Comparison of ENCODE assay signal across 21 cellular contexts in genomic region chr4:8274066-8274652, GRCh38. TPM values are rescaled to one million over a fixed set of nuclear protein-coding genes. Genes with fewer than 3 reads are reported as not detected.
DNase-seq lines count a peak whose midpoint lies in the region; ATAC-seq and TF ChIP-seq lines count a peak whose summit lies in the region.
"Had no signal": no experiment of that assay in that cellular context is flagged by ENCODE, and none has a peak within 500 bp of the region (broad histone marks: within the 10 kb centered on the region; RNA-seq: fewer than 3 reads in every experiment).

No MANE protein-coding gene starts in this region.

- H3K4me1 ChIP-seq in heart left ventricle, result peaks cover 0 to 95% (median 83%) of the 10 kb centered on the region in 12 donors
- peaks cover 30% of the 10 kb centered on the region for H3K4me1 ChIP-seq in osteoblast (ENCODE audit: insufficient read depth, low read length)
- H3K4me1 ChIP-seq in vagina, result peaks cover 86% of the 10 kb centered on the region

- TF ChIP-seq POLR2A in heart left ventricle (IDR thresholded peaks at IDR 0.05), result no peak
- TF ChIP-seq POLR2A in vagina (IDR thresholded peaks at IDR 0.05), result no peak

- no peaks in the 10 kb centered on the region for H3K36me3 Mint-ChIP-seq in glutamatergic neuron (ENCODE audit: unreplicated experiment)
- H3K36me3 Mint-ChIP-seq: natural killer cell treated with Interleukin-12 subunit alpha and Interleukin-12 subunit beta and Interleukin-15 and Interleukin-18, amount 100 ng/mL, for 72 hours had no signal

- H3K27ac Mint-ChIP-seq in glutamatergic neuron (ENCODE audit: unreplicated experiment), result peak overlapping the region; percentile 22
- H3K27ac Mint-ChIP-seq: activated T-cell treated with anti-CD3 and anti-CD28 coated beads, Interleukin-2, amount 50 U/mL, for 24 hours; natural killer cell treated with Interleukin-12 subunit alpha and Interleukin-12 subunit beta and Interleukin-15 and Interleukin-18, amount 100 ng/mL, for 72 hours; T-helper 17 cell had no signal

- no peak overlapping the region for H2AFZ ChIP-seq in osteoblast (ENCODE audit: low read length)

- no peak for ATAC-seq in heart left ventricle
- no peak for ATAC-seq in Right ventricle myocardium superior (ENCODE audit: poor library complexity)
- ATAC-seq in GM19467 (IDR thresholded peaks at IDR 0.05; ENCODE audit: unreplicated experiment), result no peak
- ATAC-seq: A549; natural killer cell treated with Interleukin-12 subunit alpha and Interleukin-12 subunit beta and Interleukin-15 and Interleukin-18, amount 100 ng/mL, for 72 hours; T-helper 17 cell had no signal

- no peak overlapping the region for H3K4me3 Mint-ChIP-seq in glutamatergic neuron (ENCODE audit: unreplicated experiment)
- H3K4me3 Mint-ChIP-seq: activated T-cell treated with anti-CD3 and anti-CD28 coated beads, Interleukin-2, amount 50 U/mL, for 24 hours; natural killer cell treated with Interleukin-12 subunit alpha and Interleukin-12 subunit beta and Interleukin-15 and Interleukin-18, amount 100 ng/mL, for 72 hours; T-helper 17 cell had no signal

- no peak overlapping the region for H3K4me3 ChIP-seq in heart left ventricle
- no peak overlapping the region for H3K4me3 ChIP-seq in osteoblast (ENCODE audit: insufficient read depth, low read length)
- no peak overlapping the region for H3K4me3 ChIP-seq in vagina
- H3K4me3 ChIP-seq: A549, adrenal gland, upper lobe of left lung had no signal

- DNase-seq in heart left ventricle (peak in 1 of 5 donors; percentile 55), Right ventricle myocardium superior (no peak), glutamatergic neuron (no peak), osteoblast (ENCODE audit: insufficient read length, low spot score, missing footprints) (peak; percentile 69), vagina (ENCODE audit: extremely low spot score in 2 of 2) (no peak), cortex of kidney (lab: John Stamatoyannopoulos, UW) (no peak), DMS 273 treated with DMSO at 0.1 percent for 48 hours (lab: John Stamatoyannopoulos, UW) (no peak)
- DNase-seq: activated CD8-positive, alpha-beta memory T cell treated with anti-CD3 and anti-CD28 coated beads for 24 hours; activated naive CD4-positive, alpha-beta T cell treated with Interleukin-2 at 50 U/mL for 16 hours; activated T-cell treated with anti-CD3 and anti-CD28 coated beads, Interleukin-2, amount 50 U/mL, for 24 hours; Caco-2; NCI-H1105; NCI-H2029 treated with DMSO at 0.1 percent for 48 hours; NCI-H774; stimulated activated CD8-positive, alpha-beta memory T cell treated with anti-CD3 and anti-CD28 coated beads, Interleukin-4, amount 100 ng/mL, for 48 hours; T-helper 17 cell had no signal

- WGBS in heart left ventricle, 4 donors, result 82 to 93% (median 91%) methylated on average over 21 of the region's 21 CpGs

- no peaks in the 10 kb centered on the region for H3K9me3 ChIP-seq in heart left ventricle
- no peaks in the 10 kb centered on the region for H3K9me3 ChIP-seq in osteoblast (ENCODE audit: low read depth, low read length)
- H3K9me3 ChIP-seq in vagina, result no peaks in the 10 kb centered on the region
- H3K9me3 ChIP-seq: A549, adrenal gland, Caco-2, upper lobe of left lung had no signal

- H3K27me3 ChIP-seq in heart left ventricle, result no peaks in the 10 kb centered on the region
- H3K27me3 ChIP-seq in osteoblast (ENCODE audit: insufficient read depth, low read length), result peaks cover 5% of the 10 kb centered on the region
- no peaks in the 10 kb centered on the region for H3K27me3 ChIP-seq in vagina

- H4K20me1 ChIP-seq in osteoblast (ENCODE audit: insufficient read depth, low read length), result no peaks in the 10 kb centered on the region

- H3K4me1 Mint-ChIP-seq in glutamatergic neuron (ENCODE audit: low read depth, unreplicated experiment), result peaks cover 14% of the 10 kb centered on the region

- H3K9me3 Mint-ChIP-seq in glutamatergic neuron (ENCODE audit: unreplicated experiment), result peaks cover 1% of the 10 kb centered on the region
- H3K9me3 Mint-ChIP-seq: activated T-cell treated with anti-CD3 and anti-CD28 coated beads, Interleukin-2, amount 50 U/mL, for 24 hours; natural killer cell treated with Interleukin-12 subunit alpha and Interleukin-12 subunit beta and Interleukin-15 and Interleukin-18, amount 100 ng/mL, for 72 hours had no signal

- peaks cover 11% of the 10 kb centered on the region for H3K27me3 Mint-ChIP-seq in glutamatergic neuron (ENCODE audit: unreplicated experiment)

- H3K79me2 ChIP-seq in osteoblast (ENCODE audit: insufficient read depth, low read length), result no peaks in the 10 kb centered on the region

- TF ChIP-seq CTCF in heart left ventricle (IDR thresholded peaks at IDR 0.05) (no peak), glutamatergic neuron (IDR thresholded peaks at IDR 0.05; ENCODE audit: partially characterized antibody, unreplicated experiment) (no peak), osteoblast (IDR thresholded peaks at IDR 0.05; ENCODE audit: extremely low read depth, low read depth, low read length) (no peak), vagina (IDR thresholded peaks at IDR 0.05) (no peak)

- no peaks in the 10 kb centered on the region for H3K36me3 ChIP-seq in heart left ventricle
- no peaks in the 10 kb centered on the region for H3K36me3 ChIP-seq in osteoblast (ENCODE audit: insufficient read depth, low read length)
- H3K36me3 ChIP-seq in vagina, result no peaks in the 10 kb centered on the region
- H3K36me3 ChIP-seq: adrenal gland, upper lobe of left lung had no signal

- intact Hi-C loops in heart left ventricle (cut with DNase I) (loop anchor here in 3 of 10 donors (2.0 to 5.0 kb wide), 2 partner anchors 33 to 129 kb away; no protein-coding TSS in a partner anchor), Right ventricle myocardium superior (cut with DNase I) (loop anchor here (2.0 kb wide), 1 partner anchor 129 kb away; no protein-coding TSS in a partner anchor), vagina (cut with DNase I) (loop anchor here (10.0 kb wide), 1 partner anchor 131 kb away; no protein-coding TSS in a partner anchor)

- H3K27ac ChIP-seq in heart left ventricle (peak overlapping the region in 11 of 12 donors; percentile 34 to 83 (median 69)), osteoblast (ENCODE audit: low read depth, low read length) (no peak overlapping the region), vagina (peak overlapping the region; percentile 89)

- H3K4me2 ChIP-seq in osteoblast (ENCODE audit: insufficient read depth, low read length), result no peak overlapping the region
- H3K4me2 ChIP-seq: A549 had no signal

RNA-seq across cellular contexts. Expression of gene HTRA3, which starts 4.6 kb away (rescaled TPM):
- 10 to 100 TPM; 26.8 to 84.6 (median 55.0) TPM for total RNA-seq in heart left ventricle
- polyA plus RNA-seq in heart left ventricle, result 10 to 100 TPM; 28.9 to 50.1 TPM
- total RNA-seq in Right ventricle myocardium superior, result 123 TPM
- 0.64 TPM for total RNA-seq in glutamatergic neuron (ENCODE audit: unreplicated experiment)
- 4.0 and 11.5 TPM in 2 replicates for total RNA-seq in osteoblast
- total RNA-seq in vagina, result 33.1 TPM
- total RNA-seq: natural killer cell treated with Interleukin-12 subunit alpha and Interleukin-12 subunit beta and Interleukin-15 and Interleukin-18, amount 100 ng/mL, for 72 hours; T-helper 17 cell had no signal
